1 cellular context compared by ENCODE assay signal in genomic region chr5:159032656-159033350, GRCh38.
TF ChIP-seq lines count a peak whose summit lies in the region.

No MANE protein-coding gene starts in this region.

TF ChIP-seq in H1, 55 proteins besides CTCF, POLR2A, EP300 and RAD21:
- TF ChIP-seq, protein P1, sequence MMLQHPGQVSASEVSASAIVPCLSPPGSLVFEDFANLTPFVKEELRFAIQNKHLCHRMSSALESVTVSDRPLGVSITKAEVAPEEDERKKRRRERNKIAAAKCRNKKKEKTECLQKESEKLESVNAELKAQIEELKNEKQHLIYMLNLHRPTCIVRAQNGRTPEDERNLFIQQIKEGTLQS (IDR thresholded peaks at IDR 0.05; ENCODE audit: insufficient read depth, low read depth, low read length), result no peak
- no peak for TF ChIP-seq FOSL1 (IDR thresholded peaks at IDR 0.05; ENCODE audit: insufficient read depth, low read depth, low read length)
- TF ChIP-seq E2F6 (IDR thresholded peaks at IDR 0.05), result no peak
- TF ChIP-seq KDM1A (IDR thresholded peaks at IDR 0.05; ENCODE audit: borderline replicate concordance, low read length), result no peak
- TF ChIP-seq ZNF274 (IDR thresholded peaks at IDR 0.05; ENCODE audit: borderline replicate concordance, extremely low read depth, low read length), result no peak
- no peak for TF ChIP-seq EZH2 (IDR thresholded peaks at IDR 0.05; ENCODE audit: low read depth, low read length, severe bottlenecking)
- TF ChIP-seq, protein P2, sequence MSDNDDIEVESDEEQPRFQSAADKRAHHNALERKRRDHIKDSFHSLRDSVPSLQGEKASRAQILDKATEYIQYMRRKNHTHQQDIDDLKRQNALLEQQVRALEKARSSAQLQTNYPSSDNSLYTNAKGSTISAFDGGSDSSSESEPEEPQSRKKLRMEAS (IDR thresholded peaks at IDR 0.05), result no peak
